ENCODE assay signal across 8 cellular contexts in genomic region chr19:40806385-40807146, GRCh38. TPM values are rescaled to one million over a fixed set of nuclear protein-coding genes. Genes with fewer than 3 reads are reported as not detected.
A peak's percentile ranks its signal among the peaks of the same experiment; 100 is the strongest.
DNase-seq lines count a peak whose midpoint lies in the region; ATAC-seq and TF ChIP-seq lines count a peak whose summit lies in the region.

No MANE protein-coding gene starts in this region.

- WGBS in heart left ventricle, 4 donors, result 27 to 43% (median 37%) methylated on average over 19 to 26 of the region's 26 CpGs
- WGBS in thyroid gland, 2 donors, result 49% methylated on average over 25 to 26 of the region's 26 CpGs

- peak; percentile 59 for ATAC-seq in T-helper 17 cell
- ATAC-seq in heart left ventricle, result peak; percentile 38 to 64 (median 48)
- ATAC-seq in GM18907 (IDR thresholded peaks at IDR 0.05; ENCODE audit: unreplicated experiment), result no peak

- H3K4me3 ChIP-seq in CD4-positive, alpha-beta memory T cell (ENCODE audit: low read length in 2 of 2), result peak overlapping the region in 1 of 2 donors; percentile 23
- H3K4me3 ChIP-seq in heart left ventricle, result peak overlapping the region in 9 of 12 donors; percentile 1 to 38 (median 20)
- H3K4me3 ChIP-seq in parathyroid adenoma (ENCODE audit: low read depth, low read length), result no peak overlapping the region
- no peak overlapping the region for H3K4me3 ChIP-seq in thyroid gland (replicated peaks in 1 of 3)

- H3K79me2 ChIP-seq in parathyroid adenoma, result no peaks in the 10 kb centered on the region

- H3K4me1 Mint-ChIP-seq in CD4-positive, alpha-beta memory T cell, result peaks cover 64 to 96% (median 78%) of the 10 kb centered on the region in 4 donors
- peaks cover 80% of the 10 kb centered on the region for H3K4me1 Mint-ChIP-seq in T-helper 17 cell

- no peak overlapping the region for H3K4me2 ChIP-seq in parathyroid adenoma (ENCODE audit: low read length)

- H3K27ac Mint-ChIP-seq in CD4-positive, alpha-beta memory T cell, result peak overlapping the region; percentile 91 to 100 (median 99)
- H3K27ac Mint-ChIP-seq in T-helper 17 cell, result peak overlapping the region; percentile 98

- TF ChIP-seq POLR2A in heart left ventricle (IDR thresholded peaks at IDR 0.05), result peak in 1 of 2 donors; percentile 33
- TF ChIP-seq POLR2A in thyroid gland (IDR thresholded peaks at IDR 0.05), result no peak

- H3K4me1 ChIP-seq in CD4-positive, alpha-beta memory T cell (ENCODE audit: insufficient read depth, low read length), result peaks cover 97% of the 10 kb centered on the region
- peaks cover 44 to 96% (median 82%) of the 10 kb centered on the region in 12 donors for H3K4me1 ChIP-seq in heart left ventricle
- peaks cover 43% of the 10 kb centered on the region for H3K4me1 ChIP-seq in parathyroid adenoma
- H3K4me1 ChIP-seq in thyroid gland, result peaks cover 47 to 90% of the 10 kb centered on the region in 2 donors

- peaks cover 26 to 65% of the 10 kb centered on the region in 2 donors for H3K36me3 Mint-ChIP-seq in CD4-positive, alpha-beta memory T cell
- H3K36me3 Mint-ChIP-seq in T-helper 17 cell (ENCODE audit: low read depth), result peaks cover 6% of the 10 kb centered on the region

- H3K9me3 Mint-ChIP-seq in CD4-positive, alpha-beta memory T cell, result no peaks in the 10 kb centered on the region

- H3K9me3 ChIP-seq in CD4-positive, alpha-beta memory T cell (ENCODE audit: control insufficient read depth in 1 of 2, low read length in 2 of 2), result no peaks in the 10 kb centered on the region
- H3K9me3 ChIP-seq in T-helper 17 cell (ENCODE audit: control insufficient read depth, low read length, poor library complexity, severe bottlenecking), result no peaks in the 10 kb centered on the region
- H3K9me3 ChIP-seq in heart left ventricle, result no peaks in the 10 kb centered on the region
- no peaks in the 10 kb centered on the region for H3K9me3 ChIP-seq in parathyroid adenoma (ENCODE audit: control insufficient read depth, low read length)
- H3K9me3 ChIP-seq in thyroid gland, result no peaks in the 10 kb centered on the region

- peak overlapping the region; percentile 84 for H3K27ac ChIP-seq in CD4-positive, alpha-beta memory T cell (ENCODE audit: low read depth, low read length)
- H3K27ac ChIP-seq in heart left ventricle (peak overlapping the region; percentile 13 to 99 (median 97)), parathyroid adenoma (peak overlapping the region; percentile 63), thyroid gland (peak overlapping the region in 2 of 3 donors; percentile 79 to 85)

- intact Hi-C loops in CD4-positive, alpha-beta memory T cell (cut with micrococcal nuclease), result loop anchor here (1.0 to 2.0 kb wide), 2 partner anchors 8 to 144 kb away; no protein-coding TSS in a partner anchor
- intact Hi-C loops in heart left ventricle (cut with DNase I) (loop anchor here in 6 of 10 donors (5.0 to 10.0 kb wide), 5 partner anchors 89 to 384 kb away; partner anchors contain the start of genes COQ8B (in 2 of the 6), ITPKC (in 2 of the 6) and SERTAD1 (in 1 of the 6)), thyroid gland (cut with DNase I) (no loop called here)

- peak; percentile 82 to 92 (median 83) for DNase-seq in CD4-positive, alpha-beta memory T cell
- DNase-seq in HT-29 (ENCODE audit: low spot score), result peak; percentile 89
- peak; percentile 65 to 75 (median 72) for DNase-seq in T-helper 17 cell
- DNase-seq in amniotic epithelial cell (ENCODE audit: low read depth), result peak; percentile 99
- peak; percentile 84 to 90 (median 87) for DNase-seq in heart left ventricle
- peak; percentile 53 to 54 for DNase-seq in thyroid gland

- no peaks in the 10 kb centered on the region for H3K27me3 Mint-ChIP-seq in CD4-positive, alpha-beta memory T cell
- no peaks in the 10 kb centered on the region for H3K27me3 Mint-ChIP-seq in T-helper 17 cell

- no peaks in the 10 kb centered on the region for H3K27me3 ChIP-seq in CD4-positive, alpha-beta memory T cell (ENCODE audit: insufficient read depth, low read length)
- H3K27me3 ChIP-seq in heart left ventricle, result no peaks in the 10 kb centered on the region
- no peaks in the 10 kb centered on the region for H3K27me3 ChIP-seq in parathyroid adenoma (ENCODE audit: control insufficient read depth, insufficient read depth, low read length)
- no peaks in the 10 kb centered on the region for H3K27me3 ChIP-seq in thyroid gland

- H3K4me3 Mint-ChIP-seq in CD4-positive, alpha-beta memory T cell, result peak overlapping the region; percentile 80 to 90 (median 88)
- H3K4me3 Mint-ChIP-seq in T-helper 17 cell, result peak overlapping the region; percentile 98

- peaks cover 24% of the 10 kb centered on the region for H3K36me3 ChIP-seq in CD4-positive, alpha-beta memory T cell (ENCODE audit: insufficient read depth, low read length)
- peaks cover 0 to 57% (median 33%) of the 10 kb centered on the region in 9 donors for H3K36me3 ChIP-seq in heart left ventricle
- no peaks in the 10 kb centered on the region for H3K36me3 ChIP-seq in parathyroid adenoma (ENCODE audit: control insufficient read depth, insufficient read depth, low read length)
- H3K36me3 ChIP-seq in thyroid gland, result peaks cover 13 to 22% of the 10 kb centered on the region in 2 donors

- no peak overlapping the region for H3K9ac ChIP-seq in parathyroid adenoma

- POLR2A ChIA-PET in CD4-positive, alpha-beta memory T cell (lab: Charles Lee; ENCODE audit: partially characterized antibody), result interaction anchor here (0.9 to 15.6 kb wide), 12 partner anchors 8 to 456 kb away, joined by 3 to 369 read pairs (median 10); partner anchors contain the start of genes ACTMAP, COQ8B, EGLN2 and ITPKC

- H2AFZ ChIP-seq in parathyroid adenoma, result no peak overlapping the region

- TF ChIP-seq CTCF in heart left ventricle (IDR thresholded peaks at IDR 0.05) (peak; percentile 75 to 95 (median 86)), parathyroid adenoma (IDR thresholded peaks at IDR 0.05) (peak; percentile 85), thyroid gland (IDR thresholded peaks at IDR 0.05) (peak in 5 of 6 experiments; percentile 33 to 56 (median 44))

- CTCF ChIA-PET in CD4-positive, alpha-beta memory T cell (lab: Charles Lee; ENCODE audit: partially characterized antibody), result interaction anchor here (0.7 to 4.5 kb wide), 21 partner anchors 9 to 336 kb away, joined by 3 to 46 read pairs (median 6); partner anchors contain the start of genes ACTMAP, COQ8B, EGLN2 and ITPKC

RNA-seq across cellular contexts. Expression of gene EGLN2, which starts 7.6 kb away (rescaled TPM):
- total RNA-seq in CD4-positive, alpha-beta memory T cell, result 100 to 1,000 TPM; 203 to 219 TPM
- 100 to 1,000 TPM; 141 to 207 TPM for polyA plus RNA-seq in CD4-positive, alpha-beta memory T cell
- 258 and 264 TPM in 2 replicates for total RNA-seq in HT-29 (2014; rRNA removed; shearing (Covaris generic))
- total RNA-seq in T-helper 17 cell (100 to 1,000 TPM; 112 to 131 TPM), heart left ventricle (10 to 100 TPM; 38.1 to 85.1 (median 49.2) TPM), thyroid gland (100 to 1,000 TPM in 2 of 4 donors, 10 to 100 TPM in 2; 94.2 to 120 (median 105) TPM)
- polyA plus RNA-seq in heart left ventricle, result 10 to 100 TPM; 53.5 to 91.8 TPM

RNA-seq across cellular contexts. Expression of gene RAB4B, which starts 28.5 kb away (rescaled TPM):
- 10 to 100 TPM; 53.5 to 55.0 TPM for total RNA-seq in CD4-positive, alpha-beta memory T cell
- 10 to 100 TPM; 67.3 to 69.8 TPM for polyA plus RNA-seq in CD4-positive, alpha-beta memory T cell
- 36.0 and 51.3 TPM in 2 replicates for total RNA-seq in HT-29 (2014; rRNA removed; shearing (Covaris generic))
- total RNA-seq in T-helper 17 cell (10 to 100 TPM; 52.4 to 55.4 TPM), heart left ventricle (10 to 100 TPM; 12.3 to 31.3 (median 15.0) TPM), thyroid gland (10 to 100 TPM; 21.5 to 56.6 (median 31.5) TPM)
- 10 to 100 TPM; 23.7 to 50.1 TPM for polyA plus RNA-seq in heart left ventricle

RNA-seq across cellular contexts. Expression of gene MIA, which starts 31.2 kb away (rescaled TPM):
- 10 to 100 TPM; 11.2 to 11.4 TPM for total RNA-seq in CD4-positive, alpha-beta memory T cell
- polyA plus RNA-seq in CD4-positive, alpha-beta memory T cell, result not detected
- 15.8 TPM in 2 replicates for total RNA-seq in HT-29 (2014; rRNA removed; shearing (Covaris generic))
- total RNA-seq in T-helper 17 cell (not detected), heart left ventricle (1 to 10 TPM in 2 of 9 donors, under 1 TPM in 2, not detected in 5; 0.72 to 3.0 (median 0.99) TPM), thyroid gland (not detected)
- 1 to 10 TPM in 1 of 2 donors, under 1 TPM in 1; 0.99 to 1.0 TPM for polyA plus RNA-seq in heart left ventricle

RNA-seq across cellular contexts. Expression of gene CYP2A6, which starts 43.7 kb away (rescaled TPM):
- under 1 TPM in 1 of 2 experiments, not detected in 1; 0.23 TPM for total RNA-seq in CD4-positive, alpha-beta memory T cell
- not detected for polyA plus RNA-seq in CD4-positive, alpha-beta memory T cell
- total RNA-seq in HT-29 (2014; rRNA removed; shearing (Covaris generic)), result not detected in 2 replicates
- total RNA-seq in T-helper 17 cell (not detected), heart left ventricle (under 1 TPM in 1 of 9 donors, not detected in 8; 0.16 TPM), thyroid gland (not detected)
- not detected for polyA plus RNA-seq in heart left ventricle

RNA-seq across cellular contexts. Expression of gene SNRPA, which starts 55.6 kb away (rescaled TPM):
- total RNA-seq in CD4-positive, alpha-beta memory T cell, result 10 to 100 TPM; 93.3 to 95.7 TPM
- 10 to 100 TPM; 48.8 to 63.9 TPM for polyA plus RNA-seq in CD4-positive, alpha-beta memory T cell
- 252 and 361 TPM in 2 replicates for total RNA-seq in HT-29 (2014; rRNA removed; shearing (Covaris generic))
- total RNA-seq in T-helper 17 cell (10 to 100 TPM; 67.3 to 81.8 TPM), heart left ventricle (10 to 100 TPM; 22.5 to 50.2 (median 31.6) TPM), thyroid gland (10 to 100 TPM; 38.2 to 80.5 (median 55.1) TPM)
- 10 to 100 TPM; 23.5 to 32.3 TPM for polyA plus RNA-seq in heart left ventricle

Comparison
In these comparisons a context has a peak if more than half of its experiments do, and no peak if none do; other contexts are left out.
1. H3K4me3 ChIP-seq: peak in heart left ventricle (9 of 12); none in parathyroid adenoma (single experiment) and thyroid gland (0 of 3).
2. Peak in every context shown above with its lines, with median percentiles within 50 percentile points of each other: DNase-seq, H3K27ac ChIP-seq and CTCF ChIP-seq.